Comparison of ENCODE assay signal across 16 cellular contexts in genomic region chr3:131329774-131330173, GRCh38. TPM values are rescaled to one million over a fixed set of nuclear protein-coding genes. Genes with fewer than 3 reads are reported as not detected.
DNase-seq lines count a peak whose midpoint lies in the region; ATAC-seq and TF ChIP-seq lines count a peak whose summit lies in the region.
"Had no signal": no experiment of that assay in that cellular context is flagged by ENCODE, and none has a peak within 500 bp of the region (broad histone marks: within the 10 kb centered on the region; RNA-seq: fewer than 3 reads in every experiment).

No MANE protein-coding gene starts in this region.

- ATAC-seq in GM18502 (IDR thresholded peaks at IDR 0.05; ENCODE audit: poor library complexity, unreplicated experiment): peak; percentile 58
- ATAC-seq in GM19397 (IDR thresholded peaks at IDR 0.05; ENCODE audit: unreplicated experiment): peak; percentile 55
- ATAC-seq in HG03175 (IDR thresholded peaks at IDR 0.05; ENCODE audit: unreplicated experiment): peak; percentile 68
- no peak for ATAC-seq in left lobe of liver
- no peak for ATAC-seq in activated naive CD4-positive, alpha-beta T cell treated with anti-CD3 and anti-CD28 coated beads, Interleukin-2, amount 50 U/mL, for 72 hours
- ATAC-seq: foreskin keratinocyte, sciatic nerve had no signal

- peaks cover 7% of the 10 kb centered on the region for H3K4me1 Mint-ChIP-seq in endothelial cell (ENCODE audit: unreplicated experiment)

- no peaks in the 10 kb centered on the region for H3K9me3 Mint-ChIP-seq in endothelial cell (ENCODE audit: unreplicated experiment)
- H3K9me3 Mint-ChIP-seq in activated naive CD4-positive, alpha-beta T cell treated with anti-CD3 and anti-CD28 coated beads, Interleukin-2, amount 50 U/mL, for 72 hours: peaks cover 4% of the 10 kb centered on the region in 2 donors

- peaks cover 45% of the 10 kb centered on the region for H3K36me3 Mint-ChIP-seq in endothelial cell (ENCODE audit: low read depth, unreplicated experiment)
- no peaks in the 10 kb centered on the region for H3K36me3 Mint-ChIP-seq in activated naive CD4-positive, alpha-beta T cell treated with anti-CD3 and anti-CD28 coated beads, Interleukin-2, amount 50 U/mL, for 72 hours

- no peak for TF ChIP-seq CTCF in endothelial cell (IDR thresholded peaks at IDR 0.05; ENCODE audit: unreplicated experiment)

- H3K27me3 Mint-ChIP-seq in endothelial cell (ENCODE audit: unreplicated experiment): no peaks in the 10 kb centered on the region

- no peak overlapping the region for H3K27ac Mint-ChIP-seq in endothelial cell (ENCODE audit: unreplicated experiment)
- H3K27ac Mint-ChIP-seq in activated naive CD4-positive, alpha-beta T cell treated with anti-CD3 and anti-CD28 coated beads, Interleukin-2, amount 50 U/mL, for 72 hours: no peak overlapping the region
- H3K27ac Mint-ChIP-seq: H9 had no signal

- DNase-seq in endothelial cell (ENCODE audit: low spot score) (no peak), left lobe of liver (ENCODE audit: low spot score) (no peak), cortex of kidney (lab: John Stamatoyannopoulos, UW) (no peak)
- no peak for DNase-seq in stimulated activated CD4-positive, alpha-beta T cell treated with anti-CD3 and anti-CD28 coated beads, Interleukin-4, amount 100 ng/mL, for 24 hours
- DNase-seq in activated naive CD4-positive, alpha-beta T cell treated with anti-CD3 and anti-CD28 coated beads, Interleukin-2, amount 50 U/mL, for 72 hours (ENCODE audit: low spot score in 2 of 2): no peak
- DNase-seq: activated naive CD4-positive, alpha-beta T cell treated with Interleukin-2 at 50 U/mL for 16 hours; foreskin keratinocyte; H9; NCI-H1436 treated with DMSO at 0.1 percent for 48 hours; SJCRH30; stimulated activated CD4-positive, alpha-beta T cell treated with anti-CD3 and anti-CD28 coated beads, Interleukin-1b, Interleukin-23, amount 100 ng/mL, for 48 hours; substantia nigra had no signal

- H3K4me3 Mint-ChIP-seq in endothelial cell (ENCODE audit: unreplicated experiment): peak overlapping the region; percentile 38
- H3K4me3 Mint-ChIP-seq: H9 had no signal

RNA-seq across cellular contexts. Expression of gene NUDT16, which starts 51.8 kb away (rescaled TPM):
- 26.0 TPM for total RNA-seq in endothelial cell (ENCODE audit: unreplicated experiment)
- 32.9 TPM for total RNA-seq in left lobe of liver
- 10 to 100 TPM in 1 of 2 donors, 1 to 10 TPM in 1; 5.8 to 10.8 TPM for total RNA-seq in activated naive CD4-positive, alpha-beta T cell treated with anti-CD3 and anti-CD28 coated beads, Interleukin-2, amount 50 U/mL, for 72 hours

Comparison
In these comparisons a context has a peak if more than half of its experiments do, and no peak if none do; other contexts are left out.
1. ATAC-seq: peak in GM18502 (single experiment), GM19397 (single experiment) and HG03175 (single experiment); none in left lobe of liver (single experiment) and activated naive CD4-positive, alpha-beta T cell treated with anti-CD3 and anti-CD28 coated beads, Interleukin-2, amount 50 U/mL, for 72 hours (0 of 2).